In genomic region chr2:239751719-239752355, GRCh38 we compare ENCODE assay signal across 8 cellular contexts.
DNase-seq lines count a peak whose midpoint lies in the region; ATAC-seq and TF ChIP-seq lines count a peak whose summit lies in the region.

No MANE protein-coding gene starts in this region.

- no peak for TF ChIP-seq POLR2A in heart left ventricle (IDR thresholded peaks at IDR 0.05)

- no peak overlapping the region for H3K27ac ChIP-seq in heart left ventricle

- TF ChIP-seq CTCF in heart left ventricle (IDR thresholded peaks at IDR 0.05) (no peak), BE2C (IDR thresholded peaks at IDR 0.05; ENCODE audit: low read depth, low read length) (no peak)

- ATAC-seq in heart left ventricle, result peak in 3 of 4 donors; percentile 46 to 77 (median 62)

- peak; percentile 31 for DNase-seq in HK-2 (ENCODE audit: unreplicated experiment)
- DNase-seq in activated CD4-positive, alpha-beta T cell treated with anti-CD3 and anti-CD28 coated beads, Interleukin-2, amount 50 U/mL, for 1 hour, result peak; percentile 17
- DNase-seq in heart left ventricle, result peak in 4 of 5 donors; percentile 29 to 68 (median 50)
- DNase-seq in stimulated activated CD4-positive, alpha-beta T cell treated with anti-CD3 and anti-CD28 coated beads, Interleukin-1b, Interleukin-23, amount 100 ng/mL, for 4 hours (ENCODE audit: low read depth in 2 of 2), result peak; percentile 15 to 29
- DNase-seq in H4 (ENCODE audit: low spot score), result no peak
- no peak for DNase-seq in AG08396 (ENCODE audit: low spot score)
- DNase-seq in hippocampal formation (lab: John Stamatoyannopoulos, UW), result no peak
- no peak for DNase-seq in BE2C

- peak overlapping the region in 1 of 12 donors; percentile 1 for H3K4me3 ChIP-seq in heart left ventricle
- no peak overlapping the region for H3K4me3 ChIP-seq in BE2C (ENCODE audit: low read depth, low read length)

- H3K4me1 ChIP-seq in heart left ventricle (peaks cover 0 to 19% (median 0%) of the 10 kb centered on the region in 12 donors), BE2C (no peaks in the 10 kb centered on the region)

- intact Hi-C loops in heart left ventricle (cut with DNase I), result no loop called here

- H3K36me3 ChIP-seq in heart left ventricle, result no peaks in the 10 kb centered on the region
- no peaks in the 10 kb centered on the region for H3K36me3 ChIP-seq in BE2C

- peaks cover 0 to 44% (median 1%) of the 10 kb centered on the region in 9 donors for H3K27me3 ChIP-seq in heart left ventricle
- H3K27me3 ChIP-seq in BE2C, result peaks cover 5% of the 10 kb centered on the region

- WGBS in heart left ventricle, 4 donors, result 50 to 70% (median 62%) methylated on average over 13 to 23 of the region's 23 CpGs

- H3K9me3 ChIP-seq in heart left ventricle, result no peaks in the 10 kb centered on the region
- H3K9me3 ChIP-seq in BE2C, result no peaks in the 10 kb centered on the region

Comparison
In these comparisons a context has a peak if more than half of its experiments do, and no peak if none do; other contexts are left out.
1. DNase-seq: peak in HK-2 (single experiment), activated CD4-positive, alpha-beta T cell treated with anti-CD3 and anti-CD28 coated beads, Interleukin-2, amount 50 U/mL, for 1 hour (single experiment), heart left ventricle (4 of 5) and stimulated activated CD4-positive, alpha-beta T cell treated with anti-CD3 and anti-CD28 coated beads, Interleukin-1b, Interleukin-23, amount 100 ng/mL, for 4 hours (2 of 2); none in H4 (single experiment), AG08396 (single experiment), hippocampal formation (0 of 2) and BE2C (single experiment).